1 cellular context compared by ENCODE assay signal in the genomic region with DNA sequence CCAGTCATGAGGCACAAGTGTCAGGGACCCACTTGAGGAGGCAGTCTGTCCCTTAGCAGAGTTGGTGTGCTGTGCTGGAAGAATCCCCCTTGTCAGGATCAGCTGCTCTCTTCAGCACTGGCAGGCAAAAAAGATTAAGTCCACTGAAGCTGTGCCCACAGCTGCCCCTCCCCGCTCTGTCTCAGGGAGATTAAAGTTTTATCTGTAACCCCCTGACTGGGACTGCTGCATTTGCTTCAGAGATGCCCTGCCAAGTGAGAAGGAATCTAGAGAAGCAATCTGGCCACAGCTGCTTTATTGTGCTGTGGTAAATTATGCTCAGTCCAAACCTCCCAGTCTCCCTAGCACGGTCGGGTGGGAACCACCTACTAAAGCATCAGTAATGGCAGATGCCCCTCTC.
TF ChIP-seq lines count a peak whose summit lies in the region.

No MANE protein-coding gene starts in this region.

TF ChIP-seq in K562, 482 proteins besides CTCF, POLR2A, EP300 and RAD21 (continued from another document):
- TF ChIP-seq, protein P1, sequence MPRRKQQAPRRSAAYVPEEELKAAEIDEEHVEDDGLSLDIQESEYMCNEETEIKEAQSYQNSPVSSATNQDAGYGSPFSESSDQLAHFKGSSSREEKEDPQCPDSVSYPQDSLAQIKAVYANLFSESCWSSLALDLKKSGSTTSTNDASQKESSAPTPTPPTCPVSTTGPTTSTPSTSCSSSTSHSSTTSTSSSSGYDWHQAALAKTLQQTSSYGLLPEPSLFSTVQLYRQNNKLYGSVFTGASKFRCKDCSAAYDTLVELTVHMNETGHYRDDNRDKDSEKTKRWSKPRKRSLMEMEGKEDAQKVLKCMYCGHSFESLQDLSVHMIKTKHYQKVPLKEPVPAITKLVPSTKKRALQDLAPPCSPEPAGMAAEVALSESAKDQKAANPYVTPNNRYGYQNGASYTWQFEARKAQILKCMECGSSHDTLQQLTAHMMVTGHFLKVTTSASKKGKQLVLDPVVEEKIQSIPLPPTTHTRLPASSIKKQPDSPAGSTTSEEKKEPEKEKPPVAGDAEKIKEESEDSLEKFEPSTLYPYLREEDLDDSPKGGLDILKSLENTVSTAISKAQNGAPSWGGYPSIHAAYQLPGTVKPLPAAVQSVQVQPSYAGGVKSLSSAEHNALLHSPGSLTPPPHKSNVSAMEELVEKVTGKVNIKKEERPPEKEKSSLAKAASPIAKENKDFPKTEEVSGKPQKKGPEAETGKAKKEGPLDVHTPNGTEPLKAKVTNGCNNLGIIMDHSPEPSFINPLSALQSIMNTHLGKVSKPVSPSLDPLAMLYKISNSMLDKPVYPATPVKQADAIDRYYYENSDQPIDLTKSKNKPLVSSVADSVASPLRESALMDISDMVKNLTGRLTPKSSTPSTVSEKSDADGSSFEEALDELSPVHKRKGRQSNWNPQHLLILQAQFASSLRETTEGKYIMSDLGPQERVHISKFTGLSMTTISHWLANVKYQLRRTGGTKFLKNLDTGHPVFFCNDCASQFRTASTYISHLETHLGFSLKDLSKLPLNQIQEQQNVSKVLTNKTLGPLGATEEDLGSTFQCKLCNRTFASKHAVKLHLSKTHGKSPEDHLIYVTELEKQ (CRISPR knock-in tag; IDR thresholded peaks at IDR 0.05), result no peak
- TF ChIP-seq, protein P2, sequence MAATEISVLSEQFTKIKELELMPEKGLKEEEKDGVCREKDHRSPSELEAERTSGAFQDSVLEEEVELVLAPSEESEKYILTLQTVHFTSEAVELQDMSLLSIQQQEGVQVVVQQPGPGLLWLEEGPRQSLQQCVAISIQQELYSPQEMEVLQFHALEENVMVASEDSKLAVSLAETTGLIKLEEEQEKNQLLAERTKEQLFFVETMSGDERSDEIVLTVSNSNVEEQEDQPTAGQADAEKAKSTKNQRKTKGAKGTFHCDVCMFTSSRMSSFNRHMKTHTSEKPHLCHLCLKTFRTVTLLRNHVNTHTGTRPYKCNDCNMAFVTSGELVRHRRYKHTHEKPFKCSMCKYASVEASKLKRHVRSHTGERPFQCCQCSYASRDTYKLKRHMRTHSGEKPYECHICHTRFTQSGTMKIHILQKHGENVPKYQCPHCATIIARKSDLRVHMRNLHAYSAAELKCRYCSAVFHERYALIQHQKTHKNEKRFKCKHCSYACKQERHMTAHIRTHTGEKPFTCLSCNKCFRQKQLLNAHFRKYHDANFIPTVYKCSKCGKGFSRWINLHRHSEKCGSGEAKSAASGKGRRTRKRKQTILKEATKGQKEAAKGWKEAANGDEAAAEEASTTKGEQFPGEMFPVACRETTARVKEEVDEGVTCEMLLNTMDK (IDR thresholded peaks at IDR 0.05; ENCODE audit: borderline replicate concordance, insufficient read depth, low read depth, low read length, poor library complexity, severe bottlenecking), result no peak
- TF ChIP-seq KAT2B (IDR thresholded peaks at IDR 0.05; ENCODE audit: low read depth, low read length) (no peak), FOXK2 (conservative IDR thresholded peaks at IDR 0.05 in 1 of 2, IDR thresholded peaks at IDR 0.05 in 1 of 2; ENCODE audit: low read depth in 2 of 2) (no peak), TAF7 (tag; IDR thresholded peaks at IDR 0.05) (no peak), ESRRB (CRISPR knock-in tag; IDR thresholded peaks at IDR 0.05; ENCODE audit: borderline replicate concordance) (no peak), ZNF444 (CRISPR knock-in tag; IDR thresholded peaks at IDR 0.05) (no peak), NCOA4 (IDR thresholded peaks at IDR 0.05; ENCODE audit: partially characterized antibody) (no peak), TFAP4 (CRISPR knock-in tag; IDR thresholded peaks at IDR 0.05; ENCODE audit: borderline replicate concordance) (peak; percentile 28; the same call in 1 of the 2 replicates), CBFA2T3 (IDR thresholded peaks at IDR 0.05) (peak; percentile 81), CBFB (CRISPR knock-in tag; IDR thresholded peaks at IDR 0.05) (no peak), STAG1 (CRISPR knock-in tag; IDR thresholded peaks at IDR 0.05; ENCODE audit: borderline replicate concordance) (no peak), USF1 (CRISPR knock-in tag; IDR thresholded peaks at IDR 0.05) (no peak), HMBOX1 (IDR thresholded peaks at IDR 0.05) (no peak), CBFA2T2 (conservative IDR thresholded peaks at IDR 0.05) (peak; percentile 65), PHB2 (IDR thresholded peaks at IDR 0.05; ENCODE audit: low read depth) (no peak), TAL1 (IDR thresholded peaks at IDR 0.05) (peak; percentile 43; the same call in 1 of the 2 replicates), NCOR1 (IDR thresholded peaks at IDR 0.05) (peak; percentile 21; the same call in 1 of the 2 replicates), ZNF57 (CRISPR knock-in tag; IDR thresholded peaks at IDR 0.05) (no peak), BRD9 (IDR thresholded peaks at IDR 0.05; ENCODE audit: low read depth, partially characterized antibody) (no peak), ZNF175 (CRISPR knock-in tag; IDR thresholded peaks at IDR 0.05; ENCODE audit: low read depth) (no peak), ZNF699 (CRISPR knock-in tag; IDR thresholded peaks at IDR 0.05; ENCODE audit: insufficient replicate concordance) (no peak), NKRF (IDR thresholded peaks at IDR 0.05; ENCODE audit: borderline replicate concordance) (no peak), ZBTB8A (IDR thresholded peaks at IDR 0.05; ENCODE audit: partially characterized antibody) (no peak), HLTF (IDR thresholded peaks at IDR 0.05) (no peak), ZFP1 (CRISPR knock-in tag; IDR thresholded peaks at IDR 0.05) (no peak), TEAD4 (IDR thresholded peaks at IDR 0.05; ENCODE audit: low read length) (peak; percentile 66), TEAD4 (CRISPR knock-in tag; IDR thresholded peaks at IDR 0.05; ENCODE audit: borderline replicate concordance) (no peak), PRMT5 (CRISPR knock-in tag; IDR thresholded peaks at IDR 0.05) (no peak), HIVEP1 (CRISPR knock-in tag; IDR thresholded peaks at IDR 0.05) (no peak), PURB (CRISPR knock-in tag; IDR thresholded peaks at IDR 0.05; ENCODE audit: low read depth) (no peak), GTF2E2 (tag; IDR thresholded peaks at IDR 0.05) (no peak), HMG20A (CRISPR knock-in tag; conservative IDR thresholded peaks at IDR 0.05) (no peak), ZNF586 (CRISPR knock-in tag; conservative IDR thresholded peaks at IDR 0.05) (no peak), SMARCE1 (IDR thresholded peaks at IDR 0.05) (no peak), POLR2G (IDR thresholded peaks at IDR 0.05; ENCODE audit: low read depth, low read length) (no peak), RCOR1 (IDR thresholded peaks at IDR 0.05; ENCODE audit: borderline replicate concordance in 1 of 2, low read depth in 2 of 2, low read length in 2 of 2) (0 out of 4 replicates have a peak, but pooled peaks of 1 of the 2 experiments have one; percentile 19)
- TF ChIP-seq, protein P3, sequence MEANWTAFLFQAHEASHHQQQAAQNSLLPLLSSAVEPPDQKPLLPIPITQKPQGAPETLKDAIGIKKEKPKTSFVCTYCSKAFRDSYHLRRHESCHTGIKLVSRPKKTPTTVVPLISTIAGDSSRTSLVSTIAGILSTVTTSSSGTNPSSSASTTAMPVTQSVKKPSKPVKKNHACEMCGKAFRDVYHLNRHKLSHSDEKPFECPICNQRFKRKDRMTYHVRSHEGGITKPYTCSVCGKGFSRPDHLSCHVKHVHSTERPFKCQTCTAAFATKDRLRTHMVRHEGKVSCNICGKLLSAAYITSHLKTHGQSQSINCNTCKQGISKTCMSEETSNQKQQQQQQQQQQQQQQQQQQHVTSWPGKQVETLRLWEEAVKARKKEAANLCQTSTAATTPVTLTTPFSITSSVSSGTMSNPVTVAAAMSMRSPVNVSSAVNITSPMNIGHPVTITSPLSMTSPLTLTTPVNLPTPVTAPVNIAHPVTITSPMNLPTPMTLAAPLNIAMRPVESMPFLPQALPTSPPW (CRISPR knock-in tag; IDR thresholded peaks at IDR 0.05), result peak; percentile 46; the same call in 1 of the 2 replicates
- TF ChIP-seq, protein P4, sequence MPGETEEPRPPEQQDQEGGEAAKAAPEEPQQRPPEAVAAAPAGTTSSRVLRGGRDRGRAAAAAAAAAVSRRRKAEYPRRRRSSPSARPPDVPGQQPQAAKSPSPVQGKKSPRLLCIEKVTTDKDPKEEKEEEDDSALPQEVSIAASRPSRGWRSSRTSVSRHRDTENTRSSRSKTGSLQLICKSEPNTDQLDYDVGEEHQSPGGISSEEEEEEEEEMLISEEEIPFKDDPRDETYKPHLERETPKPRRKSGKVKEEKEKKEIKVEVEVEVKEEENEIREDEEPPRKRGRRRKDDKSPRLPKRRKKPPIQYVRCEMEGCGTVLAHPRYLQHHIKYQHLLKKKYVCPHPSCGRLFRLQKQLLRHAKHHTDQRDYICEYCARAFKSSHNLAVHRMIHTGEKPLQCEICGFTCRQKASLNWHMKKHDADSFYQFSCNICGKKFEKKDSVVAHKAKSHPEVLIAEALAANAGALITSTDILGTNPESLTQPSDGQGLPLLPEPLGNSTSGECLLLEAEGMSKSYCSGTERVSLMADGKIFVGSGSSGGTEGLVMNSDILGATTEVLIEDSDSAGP (CRISPR knock-in tag; IDR thresholded peaks at IDR 0.05), result no peak
